ENCODE assay signal across 8 cellular contexts in genomic region chr5:141100243-141100805, GRCh38. TPM values are rescaled to one million over a fixed set of nuclear protein-coding genes. Genes with fewer than 3 reads are reported as not detected.
DNase-seq lines count a peak whose midpoint lies in the region; ATAC-seq and TF ChIP-seq lines count a peak whose summit lies in the region.

Gene PCDHB3, plus strand, starts transcription at chr5:141100473. Its CDS starts 177 bp downstream, at chr5:141100650.

- H3K4me1 Mint-ChIP-seq in MCF 10A (ENCODE audit: insufficient read depth, unreplicated experiment): no peaks in the 10 kb centered on the region
- H3K4me1 Mint-ChIP-seq in stimulated activated naive B cell treated with anti-CD40 and anti-IgM and Interleukin-4, amounts not matched to agents 10 μg/mL and 1 μg/mL and 100 μg/mL, for 72 hours: peaks cover 0 to 6% of the 10 kb centered on the region in 2 donors

- peaks cover 7% of the 10 kb centered on the region for H3K9me3 Mint-ChIP-seq in MCF 10A (ENCODE audit: unreplicated experiment)
- H3K9me3 Mint-ChIP-seq in stimulated activated naive B cell treated with anti-CD40 and anti-IgM and Interleukin-4, amounts not matched to agents 10 μg/mL and 1 μg/mL and 100 μg/mL, for 72 hours: peaks cover 4 to 11% of the 10 kb centered on the region in 2 donors

- no peak within 1 kb of the TSS for H3K4me3 Mint-ChIP-seq in MCF 10A (ENCODE audit: unreplicated experiment)
- peak within 1 kb of the TSS in 1 of 2 donors; percentile 42 for H3K4me3 Mint-ChIP-seq in stimulated activated naive B cell treated with anti-CD40 and anti-IgM and Interleukin-4, amounts not matched to agents 10 μg/mL and 1 μg/mL and 100 μg/mL, for 72 hours

- CTCF ChIA-PET in MCF 10A (lab: Yijun Ruan, JAX): interaction anchor here (0.8 to 1.1 kb wide), 3 partner anchors 14 to 225 kb away, joined by 3 to 4 read pairs (median 3); partner anchors contain the start of gene PCDHB16

- intact Hi-C loops in MCF 10A (cut with micrococcal nuclease): no loop called here

- DNase-seq in ELF-1 (ENCODE audit: low read depth, low spot score) (peak; percentile 52), NCI-H2029 treated with DMSO at 0.1 percent for 48 hours (lab: John Stamatoyannopoulos, UW) (peak; percentile 24), MCF 10A (ENCODE audit: unreplicated experiment) (peak; percentile 50), lung microvascular endothelial cell (ENCODE audit: low read depth in 2 of 2) (peak; percentile 17 to 35), SW480 (ENCODE audit: low spot score) (no peak)
- DNase-seq in stimulated activated naive B cell treated with anti-CD40 and anti-IgM and Interleukin-4, amounts not matched to agents 10 μg/mL and 1 μg/mL and 100 μg/mL, for 72 hours: no peak

- BruUV-seq in MCF 10A (replicated peaks; lab: Mats Ljungman, UMichigan): no TSS peak

- H3K27ac Mint-ChIP-seq in MCF 10A (ENCODE audit: low read depth, unreplicated experiment): no peak within 1 kb of the TSS
- H3K27ac Mint-ChIP-seq in stimulated activated naive B cell treated with anti-CD40 and anti-IgM and Interleukin-4, amounts not matched to agents 10 μg/mL and 1 μg/mL and 100 μg/mL, for 72 hours: no peak within 1 kb of the TSS

- POLR2A ChIA-PET in MCF 10A (lab: Yijun Ruan, JAX): no interaction called here

- ATAC-seq in GM21619 (IDR thresholded peaks at IDR 0.05; ENCODE audit: unreplicated experiment) (no peak), GM21515 (IDR thresholded peaks at IDR 0.05; ENCODE audit: unreplicated experiment) (no peak)
- ATAC-seq in stimulated activated naive B cell treated with anti-CD40 and anti-IgM and Interleukin-4, amounts not matched to agents 10 μg/mL and 1 μg/mL and 100 μg/mL, for 72 hours (replicated peaks): no peak

- H3K27me3 Mint-ChIP-seq in MCF 10A (ENCODE audit: insufficient read depth, unreplicated experiment): no peaks in the 10 kb centered on the region
- peaks cover 24 to 37% of the 10 kb centered on the region in 2 donors for H3K27me3 Mint-ChIP-seq in stimulated activated naive B cell treated with anti-CD40 and anti-IgM and Interleukin-4, amounts not matched to agents 10 μg/mL and 1 μg/mL and 100 μg/mL, for 72 hours

- H3K36me3 Mint-ChIP-seq in MCF 10A (ENCODE audit: insufficient read depth, unreplicated experiment): no peaks in the 10 kb centered on the region
- peaks cover 0 to 4% of the 10 kb centered on the region in 2 donors for H3K36me3 Mint-ChIP-seq in stimulated activated naive B cell treated with anti-CD40 and anti-IgM and Interleukin-4, amounts not matched to agents 10 μg/mL and 1 μg/mL and 100 μg/mL, for 72 hours

- TF ChIP-seq CTCF in MCF 10A (IDR thresholded peaks at IDR 0.05; ENCODE audit: unreplicated experiment): peak; percentile 28

RNA-seq across cellular contexts. Expression of gene PCDHB3, which starts in this region (rescaled TPM):
- total RNA-seq in MCF 10A (2022): 0.42 and 0.49 TPM in 2 replicates
- 0.22 and 0.60 TPM in 2 replicates for total RNA-seq in lung microvascular endothelial cell

Comparison
In these comparisons a context has a peak if more than half of its experiments do, and no peak if none do; other contexts are left out.
1. Peak in DNase-seq in MCF 10A; RNA of the gene not detected or under 1 TPM.
2. Peak in DNase-seq in lung microvascular endothelial cell; RNA of the gene not detected or under 1 TPM.
3. DNase-seq: peak in ELF-1 (single experiment) and NCI-H2029 treated with DMSO at 0.1 percent for 48 hours (single experiment); none in SW480 (single experiment) and stimulated activated naive B cell treated with anti-CD40 and anti-IgM and Interleukin-4, amounts not matched to agents 10 μg/mL and 1 μg/mL and 100 μg/mL, for 72 hours (single experiment).